In the genomic region with DNA sequence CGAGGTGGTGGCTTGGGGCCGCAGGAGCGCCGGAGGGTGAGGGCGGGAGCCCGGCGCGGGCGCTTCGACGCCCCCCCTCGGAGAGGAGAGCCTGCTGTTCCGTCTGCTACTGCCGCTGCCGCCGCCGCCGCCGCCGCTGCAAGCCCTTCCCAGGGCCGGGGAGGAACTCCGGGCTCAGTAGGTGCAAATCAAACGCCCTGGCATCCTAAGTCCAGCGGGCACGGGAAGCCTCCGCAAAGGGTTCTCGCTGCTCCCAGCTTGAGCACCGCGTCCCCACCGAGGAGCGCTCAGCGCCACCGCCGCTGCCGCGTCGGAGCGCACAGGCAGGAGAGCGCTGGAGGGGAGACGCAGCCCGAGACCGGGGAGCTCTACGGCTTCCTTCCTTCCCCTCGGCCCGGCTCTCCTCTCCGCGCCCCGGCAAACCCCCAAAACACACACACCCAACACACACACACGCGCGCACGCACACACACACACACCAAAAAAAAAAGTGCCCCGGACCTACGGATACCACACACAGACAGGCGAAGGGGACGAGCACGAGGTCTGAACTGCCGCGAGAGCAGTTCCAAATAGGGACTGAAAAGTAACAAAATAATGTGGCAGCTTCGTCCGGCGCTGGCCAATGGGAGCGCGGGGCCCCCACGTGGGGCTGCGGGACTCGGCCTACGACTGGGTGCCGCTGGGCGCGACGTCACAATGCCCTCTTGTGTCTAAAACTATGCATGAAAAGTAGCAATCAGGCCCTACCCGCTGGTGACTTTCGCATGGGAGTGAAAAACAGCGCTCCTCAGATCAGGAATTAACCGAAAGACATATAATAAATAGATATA, we compare ENCODE assay signal across 7 cellular contexts.
DNase-seq lines count a peak whose midpoint lies in the region; ATAC-seq and TF ChIP-seq lines count a peak whose summit lies in the region.

A gene (minus strand): TSS at position 581 of the 833 bp plus-strand sequence. CDS start 1,119 bp downstream, outside the sequence.

- ATAC-seq in GM18505 (IDR thresholded peaks at IDR 0.05; ENCODE audit: unreplicated experiment), result peak; percentile 49
- peak; percentile 62 for ATAC-seq in HG02981 (IDR thresholded peaks at IDR 0.05; ENCODE audit: unreplicated experiment)

- in situ Hi-C loops in astrocyte of the spinal cord (cut with HindIII; ENCODE audit: low sequenced_read_pairs), result no loop called here

- TF ChIP-seq CTCF in astrocyte of the spinal cord (IDR thresholded peaks at IDR 0.05; ENCODE audit: low read depth, low read length), result peak; percentile 37
- peak; percentile 35 for TF ChIP-seq CTCF in retinal pigment epithelial cell (conservative IDR thresholded peaks at IDR 0.05; ENCODE audit: low read depth, low read length)

- TF ChIP-seq POLR2A in GM18505 (IDR thresholded peaks at IDR 0.05; ENCODE audit: borderline replicate concordance, extremely low read depth, insufficient read depth, insufficient read length), result peak; percentile 95

- H3K4me3 ChIP-seq in astrocyte of the spinal cord (ENCODE audit: low read depth, low read length), result peak within 1 kb of the TSS; percentile 89
- H3K4me3 ChIP-seq in retinal pigment epithelial cell (ENCODE audit: low read length), result peak within 1 kb of the TSS; percentile 93

- DNase-seq in NCI-H2029 treated with DMSO at 0.1 percent for 48 hours (lab: John Stamatoyannopoulos, UW) (peak; percentile 68), T1000 (lab: John Stamatoyannopoulos, UW) (peak; percentile 93), astrocyte of the spinal cord (ENCODE audit: low read depth, low spot score) (peak; percentile 99), hippocampal formation (lab: John Stamatoyannopoulos, UW) (peak; percentile 96 to 98), retinal pigment epithelial cell (ENCODE audit: low read depth) (peak; percentile 96)

Comparison
In these comparisons a context has a peak if more than half of its experiments do, and no peak if none do; other contexts are left out.
1. Peak in every context shown above with its lines: DNase-seq, ATAC-seq and H3K4me3 ChIP-seq.